Comparison of ENCODE assay signal across 28 cellular contexts in the genomic region with DNA sequence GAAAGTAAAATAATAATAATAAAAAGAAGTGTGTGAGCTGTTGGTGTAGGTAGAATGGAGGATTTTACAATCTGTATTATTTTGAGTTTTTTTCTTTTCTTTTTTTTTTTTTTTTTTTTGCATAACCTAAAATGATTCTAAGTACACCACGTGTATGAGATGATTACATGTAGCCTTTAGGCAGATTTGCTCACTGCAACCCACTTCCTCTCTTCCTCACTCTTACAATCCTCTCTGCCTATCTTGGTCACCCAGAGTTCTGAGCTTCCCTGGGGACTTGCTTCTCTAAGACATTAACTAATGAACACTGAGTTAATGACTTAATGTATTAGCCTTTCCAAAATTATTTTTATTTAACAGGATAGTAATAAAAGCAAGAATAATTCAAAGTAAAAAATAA.
A peak's percentile ranks its signal among the peaks of the same experiment; 100 is the strongest.
DNase-seq lines count a peak whose midpoint lies in the region; ATAC-seq and TF ChIP-seq lines count a peak whose summit lies in the region.
"Had no signal": no experiment of that assay in that cellular context is flagged by ENCODE, and none has a peak within 500 bp of the region (broad histone marks: within the 10 kb centered on the region; RNA-seq: fewer than 3 reads in every experiment).

No MANE protein-coding gene starts in this region.

- peak; percentile 55 for ATAC-seq in foreskin keratinocyte
- ATAC-seq: HepG2, left cardiac atrium had no signal

- H3K27me3 ChIP-seq in HL-60 (ENCODE audit: insufficient read depth, poor library complexity, severe bottlenecking) (no peaks in the 10 kb centered on the region), foreskin keratinocyte (no peaks in the 10 kb centered on the region)
- H3K27me3 ChIP-seq: BLaER1 treated with 17β-estradiol and CSF1 and Interleukin-3, amounts not matched to agents 10 nM and 100 nM; breast epithelium had no signal

- TF ChIP-seq CTCF in HL-60 (IDR thresholded peaks at IDR 0.05; ENCODE audit: insufficient read depth, low read length), result no peak
- no peak for TF ChIP-seq CTCF in foreskin keratinocyte (conservative IDR thresholded peaks at IDR 0.05)

- H3K4me1 ChIP-seq in foreskin keratinocyte, result peaks cover 5% of the 10 kb centered on the region
- H3K4me1 ChIP-seq: breast epithelium had no signal

- no peak overlapping the region for H3K4me3 ChIP-seq in HL-60 (replicated peaks; ENCODE audit: insufficient read depth, low read length)
- H3K4me3 ChIP-seq: BLaER1 treated with 17β-estradiol and CSF1 and Interleukin-3, amounts not matched to agents 10 nM and 100 nM; breast epithelium had no signal

- H3K27ac ChIP-seq in HL-60 (replicated peaks), result no peak overlapping the region
- H3K27ac ChIP-seq in foreskin keratinocyte, result no peak overlapping the region
- H3K27ac ChIP-seq: BLaER1 treated with 17β-estradiol and CSF1 and Interleukin-3, amounts not matched to agents 10 nM and 100 nM; breast epithelium; WERI-Rb-1 had no signal

- DNase-seq in HL-60 (ENCODE audit: low read depth in 1 of 2, low spot score in 1 of 2), result peak; percentile 43 to 80
- peak; percentile 67 for DNase-seq in MV-4-11 (lab: John Stamatoyannopoulos, UW)
- DNase-seq in SIG-M5 treated with dmso at 0.1 percent for 504 hours (lab: John Stamatoyannopoulos, UW; ENCODE audit: unreplicated experiment), result peak; percentile 81
- peak; percentile 11 to 50 for DNase-seq in foreskin keratinocyte
- no peak for DNase-seq in hippocampal formation (lab: John Stamatoyannopoulos, UW)
- DNase-seq in NCI-H2029 (lab: John Stamatoyannopoulos, UW), result no peak
- DNase-seq in NCI-H345 treated with DMSO at 0.1 percent for 48 hours (lab: John Stamatoyannopoulos, UW; ENCODE audit: unreplicated experiment), result no peak
- DNase-seq: activated CD4-positive, alpha-beta T cell treated with anti-CD3 and anti-CD28 coated beads for 4 hours; activated effector memory CD4-positive, alpha-beta T cell treated with Interleukin-2 at 50 U/mL for 16 hours; activated T-cell treated with anti-CD3 and anti-CD28 coated beads, Interleukin-2, amount 50 U/mL, for 1 hour; COR-L47; DMS53; HCEC 1CT; immature natural killer cell; Karpas-422; left cardiac atrium; NCI-H1105; NCI-H187 treated with DMSO at 0.1 percent for 48 hours; NCI-H2227 treated with DMSO at 0.1 percent for 48 hours; NCI-H526 treated with DMSO at 0.1 percent for 48 hours; nephron progenitor cell; SK-N-SH; stimulated activated CD4-positive, alpha-beta T cell treated with anti-CD3 and anti-CD28 coated beads, Interleukin-4, amount 100 ng/mL, for 4 hours; trophoblast cell; WERI-Rb-1 had no signal

Comparison
In these comparisons a context has a peak if more than half of its experiments do, and no peak if none do; other contexts are left out.
1. DNase-seq: peak in HL-60 (2 of 2), MV-4-11 (single experiment), SIG-M5 treated with dmso at 0.1 percent for 504 hours (single experiment) and foreskin keratinocyte (2 of 2); none in hippocampal formation (0 of 2), NCI-H2029 (single experiment) and NCI-H345 treated with DMSO at 0.1 percent for 48 hours (single experiment).